Comparison of ENCODE assay signal across 1 cellular context in the genomic region with DNA sequence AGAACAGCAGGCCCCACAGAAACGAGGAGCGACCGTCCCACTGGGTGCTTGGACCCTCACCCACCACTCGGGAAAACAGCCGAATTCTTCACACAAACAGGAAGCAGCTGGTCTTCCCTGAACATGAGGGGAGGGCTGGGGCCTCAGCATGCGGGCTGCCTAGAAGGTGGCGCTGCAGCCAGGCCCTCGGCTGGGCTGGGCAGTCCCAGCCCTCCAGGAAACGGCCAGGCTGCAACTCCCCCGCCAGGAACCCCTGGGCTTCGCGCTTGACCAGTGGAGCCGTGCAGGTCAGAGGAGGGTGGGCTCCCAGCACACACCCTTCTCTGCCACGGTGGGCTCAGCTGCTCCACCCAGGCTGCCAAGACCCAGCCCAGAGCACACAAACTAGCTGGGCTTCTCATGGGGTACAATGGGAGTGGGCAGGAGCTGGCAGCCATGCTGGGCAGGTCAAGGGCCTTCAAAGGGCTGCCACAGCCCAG.
TF ChIP-seq lines count a peak whose summit lies in the region.

No MANE protein-coding gene starts in this region.

TF ChIP-seq in HepG2, 621 proteins besides CTCF, POLR2A, EP300 and RAD21 (continued from another document and continues in another):
- TF ChIP-seq, protein P1, sequence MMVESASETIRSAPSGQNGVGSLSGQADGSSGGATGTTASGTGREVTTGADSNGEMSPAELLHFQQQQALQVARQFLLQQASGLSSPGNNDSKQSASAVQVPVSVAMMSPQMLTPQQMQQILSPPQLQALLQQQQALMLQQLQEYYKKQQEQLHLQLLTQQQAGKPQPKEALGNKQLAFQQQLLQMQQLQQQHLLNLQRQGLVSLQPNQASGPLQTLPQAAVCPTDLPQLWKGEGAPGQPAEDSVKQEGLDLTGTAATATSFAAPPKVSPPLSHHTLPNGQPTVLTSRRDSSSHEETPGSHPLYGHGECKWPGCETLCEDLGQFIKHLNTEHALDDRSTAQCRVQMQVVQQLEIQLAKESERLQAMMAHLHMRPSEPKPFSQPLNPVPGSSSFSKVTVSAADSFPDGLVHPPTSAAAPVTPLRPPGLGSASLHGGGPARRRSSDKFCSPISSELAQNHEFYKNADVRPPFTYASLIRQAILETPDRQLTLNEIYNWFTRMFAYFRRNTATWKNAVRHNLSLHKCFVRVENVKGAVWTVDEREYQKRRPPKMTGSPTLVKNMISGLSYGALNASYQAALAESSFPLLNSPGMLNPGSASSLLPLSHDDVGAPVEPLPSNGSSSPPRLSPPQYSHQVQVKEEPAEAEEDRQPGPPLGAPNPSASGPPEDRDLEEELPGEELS (CRISPR knock-in tag; IDR thresholded peaks at IDR 0.05): peak; percentile 28; the same call in 1 of the 2 replicates
- TF ChIP-seq ZNF891 (CRISPR knock-in tag; IDR thresholded peaks at IDR 0.05) (no peak), ZSCAN29 (CRISPR knock-in tag; conservative IDR thresholded peaks at IDR 0.05) (no peak), CBX5 (CRISPR knock-in tag; IDR thresholded peaks at IDR 0.05; ENCODE audit: borderline replicate concordance) (peak; percentile 68; the same call in 1 of the 2 replicates), SALL2 (CRISPR knock-in tag; IDR thresholded peaks at IDR 0.05) (no peak), HMG20A (CRISPR knock-in tag; IDR thresholded peaks at IDR 0.05; ENCODE audit: borderline replicate concordance) (no peak), NAIF1 (CRISPR knock-in tag; IDR thresholded peaks at IDR 0.05; ENCODE audit: borderline replicate concordance) (no peak), ZNF773 (CRISPR knock-in tag; IDR thresholded peaks at IDR 0.05; ENCODE audit: borderline replicate concordance) (no peak), SRSF4 (IDR thresholded peaks at IDR 0.05; ENCODE audit: low read depth, low read length, poor library complexity, severe bottlenecking) (no peak), TAF15 (IDR thresholded peaks at IDR 0.05; ENCODE audit: low read depth, low read length, poor library complexity, severe bottlenecking) (no peak), ZNF674 (CRISPR knock-in tag; IDR thresholded peaks at IDR 0.05; ENCODE audit: low read depth) (no peak), ZFP36L2 (CRISPR knock-in tag; IDR thresholded peaks at IDR 0.05) (no peak), HNRNPL (IDR thresholded peaks at IDR 0.05; ENCODE audit: low read depth, low read length) (peak; percentile 81), ZNF552 (CRISPR knock-in tag; IDR thresholded peaks at IDR 0.05; ENCODE audit: borderline replicate concordance) (no peak), MBNL3 (CRISPR knock-in tag; conservative IDR thresholded peaks at IDR 0.05) (no peak), SP1 (IDR thresholded peaks at IDR 0.05) (no peak), SP1 (CRISPR knock-in tag; IDR thresholded peaks at IDR 0.05) (no peak), ATRX (CRISPR knock-in tag; IDR thresholded peaks at IDR 0.05; ENCODE audit: borderline replicate concordance) (no peak), KLF15 (CRISPR knock-in tag; IDR thresholded peaks at IDR 0.05; ENCODE audit: borderline replicate concordance) (no peak), ZNF775 (CRISPR knock-in tag; IDR thresholded peaks at IDR 0.05; ENCODE audit: borderline replicate concordance) (no peak), FOSL1 (CRISPR knock-in tag; IDR thresholded peaks at IDR 0.05; ENCODE audit: borderline replicate concordance) (no peak), ZNF678 (CRISPR knock-in tag; IDR thresholded peaks at IDR 0.05) (no peak), ELF3 (CRISPR knock-in tag; IDR thresholded peaks at IDR 0.05) (peak; percentile 69), IRX3 (CRISPR knock-in tag; IDR thresholded peaks at IDR 0.05; ENCODE audit: borderline replicate concordance, low read depth) (no peak)
- TF ChIP-seq, protein P2, sequence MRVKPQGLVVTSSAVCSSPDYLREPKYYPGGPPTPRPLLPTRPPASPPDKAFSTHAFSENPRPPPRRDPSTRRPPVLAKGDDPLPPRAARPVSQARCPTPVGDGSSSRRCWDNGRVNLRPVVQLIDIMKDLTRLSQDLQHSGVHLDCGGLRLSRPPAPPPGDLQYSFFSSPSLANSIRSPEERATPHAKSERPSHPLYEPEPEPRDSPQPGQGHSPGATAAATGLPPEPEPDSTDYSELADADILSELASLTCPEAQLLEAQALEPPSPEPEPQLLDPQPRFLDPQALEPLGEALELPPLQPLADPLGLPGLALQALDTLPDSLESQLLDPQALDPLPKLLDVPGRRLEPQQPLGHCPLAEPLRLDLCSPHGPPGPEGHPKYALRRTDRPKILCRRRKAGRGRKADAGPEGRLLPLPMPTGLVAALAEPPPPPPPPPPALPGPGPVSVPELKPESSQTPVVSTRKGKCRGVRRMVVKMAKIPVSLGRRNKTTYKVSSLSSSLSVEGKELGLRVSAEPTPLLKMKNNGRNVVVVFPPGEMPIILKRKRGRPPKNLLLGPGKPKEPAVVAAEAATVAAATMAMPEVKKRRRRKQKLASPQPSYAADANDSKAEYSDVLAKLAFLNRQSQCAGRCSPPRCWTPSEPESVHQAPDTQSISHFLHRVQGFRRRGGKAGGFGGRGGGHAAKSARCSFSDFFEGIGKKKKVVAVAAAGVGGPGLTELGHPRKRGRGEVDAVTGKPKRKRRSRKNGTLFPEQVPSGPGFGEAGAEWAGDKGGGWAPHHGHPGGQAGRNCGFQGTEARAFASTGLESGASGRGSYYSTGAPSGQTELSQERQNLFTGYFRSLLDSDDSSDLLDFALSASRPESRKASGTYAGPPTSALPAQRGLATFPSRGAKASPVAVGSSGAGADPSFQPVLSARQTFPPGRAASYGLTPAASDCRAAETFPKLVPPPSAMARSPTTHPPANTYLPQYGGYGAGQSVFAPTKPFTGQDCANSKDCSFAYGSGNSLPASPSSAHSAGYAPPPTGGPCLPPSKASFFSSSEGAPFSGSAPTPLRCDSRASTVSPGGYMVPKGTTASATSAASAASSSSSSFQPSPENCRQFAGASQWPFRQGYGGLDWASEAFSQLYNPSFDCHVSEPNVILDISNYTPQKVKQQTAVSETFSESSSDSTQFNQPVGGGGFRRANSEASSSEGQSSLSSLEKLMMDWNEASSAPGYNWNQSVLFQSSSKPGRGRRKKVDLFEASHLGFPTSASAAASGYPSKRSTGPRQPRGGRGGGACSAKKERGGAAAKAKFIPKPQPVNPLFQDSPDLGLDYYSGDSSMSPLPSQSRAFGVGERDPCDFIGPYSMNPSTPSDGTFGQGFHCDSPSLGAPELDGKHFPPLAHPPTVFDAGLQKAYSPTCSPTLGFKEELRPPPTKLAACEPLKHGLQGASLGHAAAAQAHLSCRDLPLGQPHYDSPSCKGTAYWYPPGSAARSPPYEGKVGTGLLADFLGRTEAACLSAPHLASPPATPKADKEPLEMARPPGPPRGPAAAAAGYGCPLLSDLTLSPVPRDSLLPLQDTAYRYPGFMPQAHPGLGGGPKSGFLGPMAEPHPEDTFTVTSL (CRISPR knock-in tag; IDR thresholded peaks at IDR 0.05; ENCODE audit: borderline replicate concordance): no peak
- TF ChIP-seq, protein P3, sequence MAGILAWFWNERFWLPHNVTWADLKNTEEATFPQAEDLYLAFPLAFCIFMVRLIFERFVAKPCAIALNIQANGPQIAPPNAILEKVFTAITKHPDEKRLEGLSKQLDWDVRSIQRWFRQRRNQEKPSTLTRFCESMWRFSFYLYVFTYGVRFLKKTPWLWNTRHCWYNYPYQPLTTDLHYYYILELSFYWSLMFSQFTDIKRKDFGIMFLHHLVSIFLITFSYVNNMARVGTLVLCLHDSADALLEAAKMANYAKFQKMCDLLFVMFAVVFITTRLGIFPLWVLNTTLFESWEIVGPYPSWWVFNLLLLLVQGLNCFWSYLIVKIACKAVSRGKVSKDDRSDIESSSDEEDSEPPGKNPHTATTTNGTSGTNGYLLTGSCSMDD (CRISPR knock-in tag; IDR thresholded peaks at IDR 0.05): no peak
- TF ChIP-seq, protein P4, sequence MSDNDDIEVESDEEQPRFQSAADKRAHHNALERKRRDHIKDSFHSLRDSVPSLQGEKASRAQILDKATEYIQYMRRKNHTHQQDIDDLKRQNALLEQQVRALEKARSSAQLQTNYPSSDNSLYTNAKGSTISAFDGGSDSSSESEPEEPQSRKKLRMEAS (IDR thresholded peaks at IDR 0.05): peak; percentile 83
- TF ChIP-seq, protein P5, sequence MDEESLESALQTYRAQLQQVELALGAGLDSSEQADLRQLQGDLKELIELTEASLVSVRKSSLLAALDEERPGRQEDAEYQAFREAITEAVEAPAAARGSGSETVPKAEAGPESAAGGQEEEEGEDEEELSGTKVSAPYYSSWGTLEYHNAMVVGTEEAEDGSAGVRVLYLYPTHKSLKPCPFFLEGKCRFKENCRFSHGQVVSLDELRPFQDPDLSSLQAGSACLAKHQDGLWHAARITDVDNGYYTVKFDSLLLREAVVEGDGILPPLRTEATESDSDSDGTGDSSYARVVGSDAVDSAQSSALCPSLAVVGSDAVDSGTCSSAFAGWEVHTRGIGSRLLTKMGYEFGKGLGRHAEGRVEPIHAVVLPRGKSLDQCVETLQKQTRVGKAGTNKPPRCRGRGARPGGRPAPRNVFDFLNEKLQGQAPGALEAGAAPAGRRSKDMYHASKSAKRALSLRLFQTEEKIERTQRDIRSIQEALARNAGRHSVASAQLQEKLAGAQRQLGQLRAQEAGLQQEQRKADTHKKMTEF (CRISPR knock-in tag; IDR thresholded peaks at IDR 0.05): peak; percentile 72; the same call in 1 of the 2 replicates
- TF ChIP-seq, protein P6, sequence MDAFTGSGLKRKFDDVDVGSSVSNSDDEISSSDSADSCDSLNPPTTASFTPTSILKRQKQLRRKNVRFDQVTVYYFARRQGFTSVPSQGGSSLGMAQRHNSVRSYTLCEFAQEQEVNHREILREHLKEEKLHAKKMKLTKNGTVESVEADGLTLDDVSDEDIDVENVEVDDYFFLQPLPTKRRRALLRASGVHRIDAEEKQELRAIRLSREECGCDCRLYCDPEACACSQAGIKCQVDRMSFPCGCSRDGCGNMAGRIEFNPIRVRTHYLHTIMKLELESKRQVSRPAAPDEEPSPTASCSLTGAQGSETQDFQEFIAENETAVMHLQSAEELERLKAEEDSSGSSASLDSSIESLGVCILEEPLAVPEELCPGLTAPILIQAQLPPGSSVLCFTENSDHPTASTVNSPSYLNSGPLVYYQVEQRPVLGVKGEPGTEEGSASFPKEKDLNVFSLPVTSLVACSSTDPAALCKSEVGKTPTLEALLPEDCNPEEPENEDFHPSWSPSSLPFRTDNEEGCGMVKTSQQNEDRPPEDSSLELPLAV (CRISPR knock-in tag; conservative IDR thresholded peaks at IDR 0.05; ENCODE audit: low read depth): no peak
- TF ChIP-seq, protein P7, sequence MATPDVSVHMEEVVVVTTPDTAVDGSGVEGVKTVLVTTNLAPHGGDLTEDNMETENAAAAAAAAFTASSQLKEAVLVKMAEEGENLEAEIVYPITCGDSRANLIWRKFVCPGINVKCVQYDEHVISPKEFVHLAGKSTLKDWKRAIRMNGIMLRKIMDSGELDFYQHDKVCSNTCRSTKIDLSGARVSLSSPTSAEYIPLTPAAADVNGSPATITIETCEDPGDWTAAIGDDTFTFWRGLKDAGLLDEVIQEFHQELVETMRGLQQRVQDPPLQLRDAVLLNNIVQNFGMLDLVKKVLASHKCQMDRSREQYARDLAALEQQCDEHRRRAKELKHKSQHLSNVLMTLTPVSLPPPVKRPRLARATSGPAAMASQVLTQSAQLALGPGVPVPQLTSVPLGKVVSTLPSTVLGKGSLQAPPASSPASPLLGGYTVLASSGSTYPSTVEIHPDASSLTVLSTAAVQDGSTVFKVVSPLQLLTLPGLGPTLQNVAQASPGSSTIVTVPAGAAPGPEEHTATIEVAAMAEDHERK (CRISPR knock-in tag; IDR thresholded peaks at IDR 0.05; ENCODE audit: low read depth): no peak
- TF ChIP-seq, protein P8, sequence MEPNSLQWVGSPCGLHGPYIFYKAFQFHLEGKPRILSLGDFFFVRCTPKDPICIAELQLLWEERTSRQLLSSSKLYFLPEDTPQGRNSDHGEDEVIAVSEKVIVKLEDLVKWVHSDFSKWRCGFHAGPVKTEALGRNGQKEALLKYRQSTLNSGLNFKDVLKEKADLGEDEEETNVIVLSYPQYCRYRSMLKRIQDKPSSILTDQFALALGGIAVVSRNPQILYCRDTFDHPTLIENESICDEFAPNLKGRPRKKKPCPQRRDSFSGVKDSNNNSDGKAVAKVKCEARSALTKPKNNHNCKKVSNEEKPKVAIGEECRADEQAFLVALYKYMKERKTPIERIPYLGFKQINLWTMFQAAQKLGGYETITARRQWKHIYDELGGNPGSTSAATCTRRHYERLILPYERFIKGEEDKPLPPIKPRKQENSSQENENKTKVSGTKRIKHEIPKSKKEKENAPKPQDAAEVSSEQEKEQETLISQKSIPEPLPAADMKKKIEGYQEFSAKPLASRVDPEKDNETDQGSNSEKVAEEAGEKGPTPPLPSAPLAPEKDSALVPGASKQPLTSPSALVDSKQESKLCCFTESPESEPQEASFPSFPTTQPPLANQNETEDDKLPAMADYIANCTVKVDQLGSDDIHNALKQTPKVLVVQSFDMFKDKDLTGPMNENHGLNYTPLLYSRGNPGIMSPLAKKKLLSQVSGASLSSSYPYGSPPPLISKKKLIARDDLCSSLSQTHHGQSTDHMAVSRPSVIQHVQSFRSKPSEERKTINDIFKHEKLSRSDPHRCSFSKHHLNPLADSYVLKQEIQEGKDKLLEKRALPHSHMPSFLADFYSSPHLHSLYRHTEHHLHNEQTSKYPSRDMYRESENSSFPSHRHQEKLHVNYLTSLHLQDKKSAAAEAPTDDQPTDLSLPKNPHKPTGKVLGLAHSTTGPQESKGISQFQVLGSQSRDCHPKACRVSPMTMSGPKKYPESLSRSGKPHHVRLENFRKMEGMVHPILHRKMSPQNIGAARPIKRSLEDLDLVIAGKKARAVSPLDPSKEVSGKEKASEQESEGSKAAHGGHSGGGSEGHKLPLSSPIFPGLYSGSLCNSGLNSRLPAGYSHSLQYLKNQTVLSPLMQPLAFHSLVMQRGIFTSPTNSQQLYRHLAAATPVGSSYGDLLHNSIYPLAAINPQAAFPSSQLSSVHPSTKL (CRISPR knock-in tag; IDR thresholded peaks at IDR 0.05): 0 out of 2 replicates have a peak, but pooled peaks have one; percentile 19
- TF ChIP-seq, protein P9, sequence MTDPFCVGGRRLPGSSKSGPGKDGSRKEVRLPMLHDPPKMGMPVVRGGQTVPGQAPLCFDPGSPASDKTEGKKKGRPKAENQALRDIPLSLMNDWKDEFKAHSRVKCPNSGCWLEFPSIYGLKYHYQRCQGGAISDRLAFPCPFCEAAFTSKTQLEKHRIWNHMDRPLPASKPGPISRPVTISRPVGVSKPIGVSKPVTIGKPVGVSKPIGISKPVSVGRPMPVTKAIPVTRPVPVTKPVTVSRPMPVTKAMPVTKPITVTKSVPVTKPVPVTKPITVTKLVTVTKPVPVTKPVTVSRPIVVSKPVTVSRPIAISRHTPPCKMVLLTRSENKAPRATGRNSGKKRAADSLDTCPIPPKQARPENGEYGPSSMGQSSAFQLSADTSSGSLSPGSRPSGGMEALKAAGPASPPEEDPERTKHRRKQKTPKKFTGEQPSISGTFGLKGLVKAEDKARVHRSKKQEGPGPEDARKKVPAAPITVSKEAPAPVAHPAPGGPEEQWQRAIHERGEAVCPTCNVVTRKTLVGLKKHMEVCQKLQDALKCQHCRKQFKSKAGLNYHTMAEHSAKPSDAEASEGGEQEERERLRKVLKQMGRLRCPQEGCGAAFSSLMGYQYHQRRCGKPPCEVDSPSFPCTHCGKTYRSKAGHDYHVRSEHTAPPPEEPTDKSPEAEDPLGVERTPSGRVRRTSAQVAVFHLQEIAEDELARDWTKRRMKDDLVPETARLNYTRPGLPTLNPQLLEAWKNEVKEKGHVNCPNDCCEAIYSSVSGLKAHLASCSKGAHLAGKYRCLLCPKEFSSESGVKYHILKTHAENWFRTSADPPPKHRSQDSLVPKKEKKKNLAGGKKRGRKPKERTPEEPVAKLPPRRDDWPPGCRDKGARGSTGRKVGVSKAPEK (CRISPR knock-in tag; IDR thresholded peaks at IDR 0.05; ENCODE audit: borderline replicate concordance): no peak
